Comparison of ENCODE assay signal across 2 cellular contexts in genomic region chr5:173032096-173032495, GRCh38.
TF ChIP-seq lines count a peak whose summit lies in the region.

No MANE protein-coding gene starts in this region.

TF ChIP-seq in WTC11, 78 proteins besides CTCF, POLR2A, EP300 and RAD21:
- peak; percentile 92 for TF ChIP-seq HMGA2 (CRISPR knock-in tag; IDR thresholded peaks at IDR 0.05)
TF ChIP-seq in WTC11: peak in this region for 1; not testable (repeated sequence) for 77.

TF ChIP-seq in K562, 482 proteins besides CTCF, POLR2A, EP300 and RAD21:
- peak; percentile 41; the same call in 1 of the 2 replicates for TF ChIP-seq ZNF507 (tag; conservative IDR thresholded peaks at IDR 0.05)
